Comparison of ENCODE assay signal across 27 cellular contexts in genomic region chr4:9976781-9977180, GRCh38.
"Had no signal": no experiment of that assay in that cellular context is flagged by ENCODE, and none has a peak within 500 bp of the region (broad histone marks: within the 10 kb centered on the region; RNA-seq: fewer than 3 reads in every experiment).

No MANE protein-coding gene starts in this region.

- H3K27me3 Mint-ChIP-seq: activated naive CD8-positive, alpha-beta T cell; naive thymus-derived CD8-positive, alpha-beta T cell had no signal

- H3K27ac Mint-ChIP-seq: activated naive CD8-positive, alpha-beta T cell; activated T-cell treated with anti-CD3 and anti-CD28 coated beads, Interleukin-2, amount 50 U/mL, for 72 hours; effector memory CD8-positive, alpha-beta T cell had no signal

- H3K36me3 ChIP-seq: brain microvascular endothelial cell, thoracic aorta had no signal

- H3K4me3 ChIP-seq: gastroesophageal sphincter, hepatocyte, psoas muscle, spleen, thoracic aorta had no signal

- H3K27me3 ChIP-seq: brain microvascular endothelial cell, gastroesophageal sphincter, hepatocyte, spleen had no signal

- H3K4me1 Mint-ChIP-seq: naive thymus-derived CD8-positive, alpha-beta T cell; neural crest cell had no signal

- H3K4me3 Mint-ChIP-seq: activated naive CD8-positive, alpha-beta T cell; activated T-cell treated with anti-CD3 and anti-CD28 coated beads, Interleukin-2, amount 50 U/mL, for 72 hours; effector memory CD8-positive, alpha-beta T cell; naive thymus-derived CD8-positive, alpha-beta T cell; neural crest cell had no signal

- FAIRE-seq: astrocyte had no signal

- ATAC-seq: effector memory CD8-positive, alpha-beta T cell; gastroesophageal sphincter; naive thymus-derived CD8-positive, alpha-beta T cell; psoas muscle had no signal

- DNase-seq: activated CD4-positive, alpha-beta T cell treated with anti-CD3 and anti-CD28 coated beads for 4 hours; activated CD4-positive, alpha-beta T cell treated with anti-CD3 and anti-CD28 coated beads, Interleukin-2, amount 50 U/mL, for 4 hours; activated CD4-positive, CD25-positive, alpha-beta regulatory T cell; activated effector memory CD4-positive, alpha-beta T cell treated with Interleukin-2 at 50 U/mL for 16 hours; activated naive CD4-positive, alpha-beta T cell treated with Interleukin-2 at 50 U/mL for 16 hours; activated T-cell treated with anti-CD3 and anti-CD28 coated beads for 4 hours; activated T-cell treated with anti-CD3 and anti-CD28 coated beads, Interleukin-2, amount 50 U/mL, for 72 hours; amniotic stem cell; brain microvascular endothelial cell; caudate nucleus; cortex of kidney; effector memory CD8-positive, alpha-beta T cell; erythroblast; islet precursor cell; midbrain; naive thymus-derived CD8-positive, alpha-beta T cell; nucleus accumbens; psoas muscle; spleen; stimulated activated naive CD4-positive, alpha-beta T cell treated with Interleukin-2 at 50 U/mL for 16 hours; trophoblast cell had no signal
